Comparison of ENCODE assay signal across 8 cellular contexts in genomic region chr10:27742926-27743735, GRCh38. TPM values are rescaled to one million over a fixed set of nuclear protein-coding genes. Genes with fewer than 3 reads are reported as not detected.
DNase-seq lines count a peak whose midpoint lies in the region; ATAC-seq and TF ChIP-seq lines count a peak whose summit lies in the region.

No MANE protein-coding gene starts in this region.

- H3K27ac ChIP-seq in hepatocyte (peak overlapping the region; percentile 47), caudate nucleus (ENCODE audit: low read depth, low read length) (no peak overlapping the region)

- DNase-seq in BJ (ENCODE audit: low read depth) (no peak), MG63 (peak; percentile 52), hepatocyte (ENCODE audit: low spot score) (peak; percentile 46), sciatic nerve (ENCODE audit: low spot score) (peak; percentile 63), T-helper 9 cell (no peak), caudate nucleus (lab: John Stamatoyannopoulos, UW) (no peak)
- DNase-seq in activated naive CD8-positive, alpha-beta T cell treated with anti-CD3 and anti-CD28 coated beads, Interleukin-2, amount 10 ng/mL, durations not matched to agents 7 days and 5 days = peak; percentile 58

- H3K4me3 ChIP-seq in BJ (ENCODE audit: low read depth, low read length) (peak overlapping the region; percentile 91), MG63 (peak overlapping the region; percentile 79), hepatocyte (peak overlapping the region; percentile 50)

- H4K20me1 ChIP-seq in hepatocyte (ENCODE audit: insufficient read depth, poor library complexity, severe bottlenecking) = no peaks in the 10 kb centered on the region

- H3K9me3 Mint-ChIP-seq in activated naive CD8-positive, alpha-beta T cell treated with anti-CD3 and anti-CD28 coated beads, Interleukin-2, amount 10 ng/mL, durations not matched to agents 7 days and 5 days = no peaks in the 10 kb centered on the region

- TF ChIP-seq CTCF in BJ (IDR thresholded peaks at IDR 0.05; ENCODE audit: insufficient read depth, low read depth, low read length) (no peak), hepatocyte (IDR thresholded peaks at IDR 0.05; ENCODE audit: poor library complexity) (no peak)

- H3K9me3 ChIP-seq in MG63 (no peaks in the 10 kb centered on the region), hepatocyte (ENCODE audit: low read depth) (no peaks in the 10 kb centered on the region)

- H3K4me2 ChIP-seq in hepatocyte = peak overlapping the region; percentile 97

- no peaks in the 10 kb centered on the region for H3K9me2 ChIP-seq in hepatocyte (replicated peaks; ENCODE audit: insufficient read depth)

- no peaks in the 10 kb centered on the region for H3K36me3 Mint-ChIP-seq in activated naive CD8-positive, alpha-beta T cell treated with anti-CD3 and anti-CD28 coated beads, Interleukin-2, amount 10 ng/mL, durations not matched to agents 7 days and 5 days

- intact Hi-C loops in sciatic nerve (cut with DNase I) = no loop called here

- CTCF ChIA-PET in BJ (lab: Yijun Ruan, JAX) = interaction anchor here (0.5 to 2.3 kb wide), 22 partner anchors 9 to 622 kb away, joined by 3 to 11 read pairs (median 3); no protein-coding TSS in a partner anchor

- 2% methylated on average over 44 of the region's 67 CpGs for WGBS in hepatocyte (ENCODE audit: low lambda C conversion rate, missing lambda C conversion rate)

- peak overlapping the region; percentile 79 for H3K4me3 Mint-ChIP-seq in activated naive CD8-positive, alpha-beta T cell treated with anti-CD3 and anti-CD28 coated beads, Interleukin-2, amount 10 ng/mL, durations not matched to agents 7 days and 5 days

- peaks cover 22% of the 10 kb centered on the region for H3K36me3 ChIP-seq in BJ (ENCODE audit: control insufficient read depth, insufficient read depth, low read length)
- peaks cover 69% of the 10 kb centered on the region for H3K36me3 ChIP-seq in MG63
- no peaks in the 10 kb centered on the region for H3K36me3 ChIP-seq in hepatocyte (replicated peaks; ENCODE audit: insufficient read depth, low read depth)

- ATAC-seq in activated naive CD8-positive, alpha-beta T cell treated with anti-CD3 and anti-CD28 coated beads, Interleukin-2, amount 10 ng/mL, durations not matched to agents 7 days and 5 days (ENCODE audit: low read depth) = no peak
- ATAC-seq in sciatic nerve (peak; percentile 35), HG02870 (IDR thresholded peaks at IDR 0.05; ENCODE audit: unreplicated experiment) (no peak)

- peaks cover 19% of the 10 kb centered on the region for H3K4me1 Mint-ChIP-seq in activated naive CD8-positive, alpha-beta T cell treated with anti-CD3 and anti-CD28 coated beads, Interleukin-2, amount 10 ng/mL, durations not matched to agents 7 days and 5 days

- POLR2A ChIA-PET in BJ (lab: Charles Lee) = interaction anchor here (0.6 to 1.5 kb wide), 2 partner anchors 32 to 311 kb away, joined by 3 to 5 read pairs; no protein-coding TSS in a partner anchor
- POLR2A ChIA-PET in activated naive CD8-positive, alpha-beta T cell treated with anti-CD3 and anti-CD28 coated beads, Interleukin-2, amount 10 ng/mL, durations not matched to agents 7 days and 5 days (lab: Charles Lee) = interaction anchor here (0.6 to 1.6 kb wide), 4 partner anchors 20 to 650 kb away, joined by 3 to 7 read pairs (median 4); no protein-coding TSS in a partner anchor

- peak overlapping the region; percentile 61 for H3K27ac Mint-ChIP-seq in activated naive CD8-positive, alpha-beta T cell treated with anti-CD3 and anti-CD28 coated beads, Interleukin-2, amount 10 ng/mL, durations not matched to agents 7 days and 5 days

- H3K79me2 ChIP-seq in hepatocyte = no peaks in the 10 kb centered on the region

- H3K27me3 Mint-ChIP-seq in activated naive CD8-positive, alpha-beta T cell treated with anti-CD3 and anti-CD28 coated beads, Interleukin-2, amount 10 ng/mL, durations not matched to agents 7 days and 5 days = peaks cover 67% of the 10 kb centered on the region

- H3K4me1 ChIP-seq in hepatocyte (ENCODE audit: insufficient read depth) = peaks cover 39% of the 10 kb centered on the region

- peak overlapping the region; percentile 91 for H2AFZ ChIP-seq in hepatocyte

- no peaks in the 10 kb centered on the region for H3K27me3 ChIP-seq in BJ (ENCODE audit: control insufficient read depth, insufficient read depth, low read length)
- H3K27me3 ChIP-seq in MG63 = no peaks in the 10 kb centered on the region
- peaks cover 95% of the 10 kb centered on the region for H3K27me3 ChIP-seq in hepatocyte

RNA-seq across cellular contexts. Expression of gene MKX, which starts 2.5 kb away (rescaled TPM):
- polyA plus RNA-seq in BJ (2011; rRNA removed) (68.1 and 72.9 TPM in 2 replicates), hepatocyte (0.10 and 0.94 TPM in 2 replicates)
- polyA minus RNA-seq in BJ (2011; rRNA and poly(A)+ RNA removed) = 55.5 and 62.4 TPM in 2 replicates
- 33.7 and 36.4 TPM in 2 replicates for total RNA-seq in MG63 (2014; rRNA removed; shearing (Covaris generic); ENCODE audit: low replicate concordance)
- total RNA-seq in activated naive CD8-positive, alpha-beta T cell treated with anti-CD3 and anti-CD28 coated beads, Interleukin-2, amount 10 ng/mL, durations not matched to agents 7 days and 5 days = under 1 TPM in 1 of 2 experiments, not detected in 1; 0.08 TPM
- total RNA-seq in hepatocyte (0.72 and 0.90 TPM in 2 replicates), sciatic nerve (0.94 TPM)

Comparison
In these comparisons a context has a peak if more than half of its experiments do, and no peak if none do; other contexts are left out.
1. DNase-seq: peak in MG63 (single experiment), activated naive CD8-positive, alpha-beta T cell treated with anti-CD3 and anti-CD28 coated beads, Interleukin-2, amount 10 ng/mL, durations not matched to agents 7 days and 5 days (single experiment), hepatocyte (single experiment) and sciatic nerve (single experiment); none in BJ (single experiment), T-helper 9 cell (single experiment) and caudate nucleus (0 of 61).
2. RNA of gene MKX, which starts 2.5 kb away (total RNA-seq): 33.7 to 36.4 TPM in MG63; 0.94 TPM in sciatic nerve (single experiment), 0.72 to 0.90 TPM in hepatocyte and 0.08 TPM in activated naive CD8-positive, alpha-beta T cell treated with anti-CD3 and anti-CD28 coated beads, Interleukin-2, amount 10 ng/mL, durations not matched to agents 7 days and 5 days; every median in the first group is over 10 times any median in the second.
3. Peak in every context shown above with its lines, with median percentiles within 50 percentile points of each other: H3K4me3 ChIP-seq.